In genomic region chr12:2051700-2052625, GRCh38 we compare ENCODE assay signal across 8 cellular contexts. TPM values are rescaled to one million over a fixed set of nuclear protein-coding genes. Genes with fewer than 3 reads are reported as not detected.
DNase-seq lines count a peak whose midpoint lies in the region; ATAC-seq and TF ChIP-seq lines count a peak whose summit lies in the region.

No MANE protein-coding gene starts in this region.

- no peak for TF ChIP-seq CTCF in AG04449 (IDR thresholded peaks at IDR 0.05; ENCODE audit: insufficient read depth, low read length, missing control alignments)
- TF ChIP-seq CTCF in HFF-Myc (IDR thresholded peaks at IDR 0.05; ENCODE audit: low read depth, low read length, missing control alignments): no peak
- TF ChIP-seq CTCF in breast epithelium (IDR thresholded peaks at IDR 0.05): no peak

- peak overlapping the region in 1 of 10 donors; percentile 44 for H3K27ac Mint-ChIP-seq in naive thymus-derived CD8-positive, alpha-beta T cell

- TF ChIP-seq POLR2A in breast epithelium (IDR thresholded peaks at IDR 0.05): no peak

- H3K36me3 ChIP-seq in breast epithelium: no peaks in the 10 kb centered on the region

- intact Hi-C loops in breast epithelium (cut with DNase I; ENCODE audit: low total_unique reads): no loop called here

- H3K9me3 Mint-ChIP-seq in naive thymus-derived CD8-positive, alpha-beta T cell: no peaks in the 10 kb centered on the region

- H3K36me3 Mint-ChIP-seq in naive thymus-derived CD8-positive, alpha-beta T cell: peaks cover 0 to 6% (median 0%) of the 10 kb centered on the region in 3 donors

- POLR2A ChIA-PET in AG04449 (lab: Yijun Ruan, JAX): no interaction called here
- POLR2A ChIA-PET in naive thymus-derived CD8-positive, alpha-beta T cell (lab: Charles Lee): no interaction called here

- H3K27me3 ChIP-seq in breast epithelium: peaks cover 0 to 18% of the 10 kb centered on the region in 2 donors

- H3K4me3 ChIP-seq in AG04449 (ENCODE audit: low read depth, low read length): peak overlapping the region; percentile 88
- H3K4me3 ChIP-seq in HFF-Myc (replicated peaks; ENCODE audit: low read depth, low read length): peak overlapping the region; percentile 42
- peak overlapping the region; percentile 43 to 77 (median 58) for H3K4me3 ChIP-seq in breast epithelium

- DNase-seq in AG04449 (ENCODE audit: low read depth, low spot score) (no peak), HFF-Myc (ENCODE audit: extremely low read depth, low read depth) (no peak), breast epithelium (ENCODE audit: low spot score in 2 of 2) (no peak), SKM-1 treated with dmso at 0.1 percent for 144 hours (lab: John Stamatoyannopoulos, UW; ENCODE audit: unreplicated experiment) (no peak), A172 (ENCODE audit: low spot score) (no peak)
- DNase-seq in naive thymus-derived CD8-positive, alpha-beta T cell: no peak

- H3K4me1 ChIP-seq in breast epithelium: no peaks in the 10 kb centered on the region

- H3K4me1 Mint-ChIP-seq in naive thymus-derived CD8-positive, alpha-beta T cell: peaks cover 11 to 24% (median 20%) of the 10 kb centered on the region in 4 donors

- no peaks in the 10 kb centered on the region for H3K9me3 ChIP-seq in breast epithelium

- CTCF ChIA-PET in AG04449 (lab: Yijun Ruan, JAX): interaction anchor here (0.7 to 1.6 kb wide), 5 partner anchors 12 to 531 kb away, joined by 3 to 4 read pairs (median 3); no protein-coding TSS in a partner anchor

- peaks cover 48 to 83% (median 69%) of the 10 kb centered on the region in 5 donors for H3K27me3 Mint-ChIP-seq in naive thymus-derived CD8-positive, alpha-beta T cell

- peak overlapping the region in 1 of 2 donors; percentile 85 for H3K27ac ChIP-seq in breast epithelium

- no peak for ATAC-seq in naive thymus-derived CD8-positive, alpha-beta T cell
- no peak for ATAC-seq in GM19395 (IDR thresholded peaks at IDR 0.05; ENCODE audit: unreplicated experiment)
- ATAC-seq in HG02678 (IDR thresholded peaks at IDR 0.05; ENCODE audit: unreplicated experiment): no peak

- peak overlapping the region; percentile 55 to 88 (median 74) for H3K4me3 Mint-ChIP-seq in naive thymus-derived CD8-positive, alpha-beta T cell

RNA-seq across cellular contexts. Expression of gene CACNA1C, which starts 0.8 kb away (rescaled TPM):
- total RNA-seq in breast epithelium: 10 to 100 TPM in 1 of 3 donors, 1 to 10 TPM in 2; 2.6 to 11.8 (median 9.5) TPM
- total RNA-seq in naive thymus-derived CD8-positive, alpha-beta T cell: under 1 TPM; 0.16 to 0.21 TPM
- under 1 TPM; 0.05 to 0.21 (median 0.10) TPM for polyA plus RNA-seq in naive thymus-derived CD8-positive, alpha-beta T cell
- 0.05 and 0.22 TPM in 2 replicates for total RNA-seq in A172 (2014; rRNA removed; shearing (Covaris generic))

RNA-seq across cellular contexts. Expression of gene DCP1B, which starts 47.7 kb away (rescaled TPM):
- 10 to 100 TPM; 12.2 to 20.8 (median 18.0) TPM for total RNA-seq in breast epithelium
- 10 to 100 TPM; 20.9 to 23.2 TPM for total RNA-seq in naive thymus-derived CD8-positive, alpha-beta T cell
- polyA plus RNA-seq in naive thymus-derived CD8-positive, alpha-beta T cell: 10 to 100 TPM; 10.0 to 24.4 (median 16.1) TPM
- 4.9 and 9.6 TPM in 2 replicates for total RNA-seq in A172 (2014; rRNA removed; shearing (Covaris generic))
